26 cellular contexts compared by ENCODE assay signal in the genomic region with DNA sequence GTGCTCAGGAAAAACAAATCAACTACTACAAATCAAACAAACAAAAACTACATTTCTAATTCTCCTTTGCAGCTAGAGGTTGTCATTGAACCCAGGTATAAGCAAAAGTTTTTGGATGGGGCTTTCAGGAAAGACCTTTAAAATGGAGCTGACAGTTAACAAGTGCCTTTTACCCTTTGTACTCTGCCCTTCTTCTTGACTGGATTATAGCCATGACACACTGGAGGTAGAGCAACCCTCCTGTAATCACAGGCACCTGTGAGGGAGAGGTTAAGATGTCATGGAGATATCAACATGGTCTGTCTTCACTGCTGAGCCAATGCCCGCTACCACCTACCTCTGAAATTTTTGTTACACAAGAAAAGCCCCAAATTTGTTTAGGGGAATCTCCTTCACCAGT.
"Had no signal": no experiment of that assay in that cellular context is flagged by ENCODE, and none has a peak within 500 bp of the region (broad histone marks: within the 10 kb centered on the region; RNA-seq: fewer than 3 reads in every experiment).

No MANE protein-coding gene starts in this region.

- H3K36me3 ChIP-seq: esophagus muscularis mucosa, gastroesophageal sphincter, heart left ventricle, neutrophil, pancreas, prostate gland, right atrium auricular region, sigmoid colon, spleen, thoracic aorta, tibial nerve, upper lobe of left lung had no signal

- H3K27me3 ChIP-seq: esophagus muscularis mucosa, foreskin keratinocyte, gastroesophageal sphincter, heart left ventricle, hepatocyte, neutrophil, pancreas, right atrium auricular region, sigmoid colon, upper lobe of left lung had no signal

- H3K79me2 ChIP-seq: hepatocyte had no signal

- H2AFZ ChIP-seq: hepatocyte had no signal

- FAIRE-seq: endothelial cell of umbilical vein, kidney, pancreas, urothelium cell line had no signal

- H3K4me1 ChIP-seq: esophagus muscularis mucosa, foreskin keratinocyte, gastroesophageal sphincter, heart left ventricle, pancreas, prostate gland, right atrium auricular region, sigmoid colon, tibial nerve, upper lobe of left lung had no signal

- H3K27ac ChIP-seq: coronary artery, esophagus muscularis mucosa, foreskin keratinocyte, gastroesophageal sphincter, heart left ventricle, hepatocyte, neutrophil, pancreas, prostate gland, right atrium auricular region, sigmoid colon, spleen, thoracic aorta, tibial nerve, upper lobe of left lung had no signal

- H3K4me2 ChIP-seq: hepatocyte had no signal

- ATAC-seq: foreskin keratinocyte; gastroesophageal sphincter; heart left ventricle; left ventricle myocardium superior; natural killer cell treated with Interleukin-12 subunit alpha and Interleukin-12 subunit beta and Interleukin-15 and Interleukin-18, amount 100 ng/mL, for 72 hours; pancreas; stimulated activated naive B cell treated with anti-CD40 and anti-IgM and Interleukin-4, amounts not matched to agents 10 μg/mL and 1 μg/mL and 100 μg/mL, for 72 hours had no signal

- DNase-seq: dermis blood vessel endothelial cell; effector memory CD4-positive, alpha-beta T cell; foreskin keratinocyte; heart left ventricle; kidney; left ventricle myocardium superior; naive B cell; pancreas; sigmoid colon; spleen; stimulated activated CD4-positive, alpha-beta T cell treated with anti-CD3 and anti-CD28 coated beads, Interleukin-4, amount 100 ng/mL, for 4 hours; stimulated activated naive B cell treated with anti-CD40 and anti-IgM and Interleukin-4, amounts not matched to agents 10 μg/mL and 1 μg/mL and 100 μg/mL, for 72 hours; upper lobe of left lung had no signal

- H3K4me3 ChIP-seq: coronary artery, esophagus muscularis mucosa, gastroesophageal sphincter, heart left ventricle, hepatocyte, lung, pancreas, prostate gland, right atrium auricular region, sigmoid colon, spleen, thoracic aorta, tibial nerve, upper lobe of left lung had no signal

- H3K9me3 ChIP-seq: esophagus muscularis mucosa, gastroesophageal sphincter, neutrophil, pancreas, prostate gland, right atrium auricular region, sigmoid colon, thoracic aorta, upper lobe of left lung had no signal
